Comparison of ENCODE assay signal across 8 cellular contexts in genomic region chr7:6729492-6730342, GRCh38. TPM values are rescaled to one million over a fixed set of nuclear protein-coding genes. Genes with fewer than 3 reads are reported as not detected.
DNase-seq lines count a peak whose midpoint lies in the region; ATAC-seq and TF ChIP-seq lines count a peak whose summit lies in the region.

No MANE protein-coding gene starts in this region.

- no peaks in the 10 kb centered on the region; the same call in 1 of the 2 replicates for H3K36me3 ChIP-seq in GM06990 (ENCODE audit: control insufficient read depth, insufficient read depth, low read length)
- H3K36me3 ChIP-seq in ovary, result no peaks in the 10 kb centered on the region
- H3K36me3 ChIP-seq in thyroid gland, result peaks cover 0 to 4% of the 10 kb centered on the region in 2 donors

- peaks cover 17% of the 10 kb centered on the region for H3K4me1 Mint-ChIP-seq in HFFc6 (ENCODE audit: low read depth)
- peaks cover 13% of the 10 kb centered on the region for H3K4me1 Mint-ChIP-seq in activated naive CD8-positive, alpha-beta T cell treated with anti-CD3 and anti-CD28 coated beads for 36 hours

- peak; percentile 3 for TF ChIP-seq CTCF in GM06990 (IDR thresholded peaks at IDR 0.05; ENCODE audit: insufficient read depth, low read length, poor library complexity, severe bottlenecking)
- TF ChIP-seq CTCF in HFFc6 (IDR thresholded peaks at IDR 0.05), result peak; percentile 22; the same call in 1 of the 2 replicates
- peak in 1 of 3 donors; percentile 14 for TF ChIP-seq CTCF in ovary (IDR thresholded peaks at IDR 0.05)
- TF ChIP-seq CTCF in thyroid gland (IDR thresholded peaks at IDR 0.05), result peak in 1 of 6 experiments; percentile 23

- intact Hi-C loops in Right ventricle myocardium inferior (cut with DNase I) (no loop called here), ovary (cut with DNase I) (no loop called here), thyroid gland (cut with DNase I) (no loop called here)

- H3K4me3 ChIP-seq in GM06990 (replicated peaks; ENCODE audit: low read depth, low read length), result peak overlapping the region; percentile 88
- peak overlapping the region; percentile 95 for H3K4me3 ChIP-seq in ovary
- H3K4me3 ChIP-seq in thyroid gland (replicated peaks in 1 of 3), result peak overlapping the region; percentile 35 to 95 (median 81)

- H3K27ac ChIP-seq in ovary, result peak overlapping the region; percentile 34 to 60
- H3K27ac ChIP-seq in thyroid gland, result peak overlapping the region; percentile 34 to 75 (median 66)

- H3K27me3 Mint-ChIP-seq in HFFc6 (ENCODE audit: insufficient read depth), result no peaks in the 10 kb centered on the region
- no peaks in the 10 kb centered on the region for H3K27me3 Mint-ChIP-seq in activated naive CD8-positive, alpha-beta T cell treated with anti-CD3 and anti-CD28 coated beads for 36 hours

- TF ChIP-seq EP300 in ovary (IDR thresholded peaks at IDR 0.05), result no peak

- H3K4me3 Mint-ChIP-seq in HFFc6, result peak overlapping the region; percentile 97
- H3K4me3 Mint-ChIP-seq in activated naive CD8-positive, alpha-beta T cell treated with anti-CD3 and anti-CD28 coated beads for 36 hours, result peak overlapping the region; percentile 88

- H3K36me3 Mint-ChIP-seq in HFFc6 (ENCODE audit: low read depth), result peaks cover 23% of the 10 kb centered on the region
- H3K36me3 Mint-ChIP-seq in activated naive CD8-positive, alpha-beta T cell treated with anti-CD3 and anti-CD28 coated beads for 36 hours, result peaks cover 34% of the 10 kb centered on the region

- H3K4me1 ChIP-seq in ovary (ENCODE audit: insufficient read depth), result no peaks in the 10 kb centered on the region
- peaks cover 5 to 10% of the 10 kb centered on the region in 2 donors for H3K4me1 ChIP-seq in thyroid gland

- TF ChIP-seq POLR2A in ovary (IDR thresholded peaks at IDR 0.05) (no peak), thyroid gland (IDR thresholded peaks at IDR 0.05) (peak in 1 of 2 donors; percentile 65)

- ATAC-seq in SK-N-SH treated with all-trans-retinoic acid at 6 μM for 48 hours (peak; percentile 99), Right ventricle myocardium inferior (peak; percentile 100)

- peak overlapping the region; percentile 95 for H3K27ac Mint-ChIP-seq in HFFc6
- peak overlapping the region; percentile 89 for H3K27ac Mint-ChIP-seq in activated naive CD8-positive, alpha-beta T cell treated with anti-CD3 and anti-CD28 coated beads for 36 hours

- no peaks in the 10 kb centered on the region; the same call in 1 of the 2 replicates for H3K9me3 Mint-ChIP-seq in HFFc6
- peaks cover 6% of the 10 kb centered on the region for H3K9me3 Mint-ChIP-seq in activated naive CD8-positive, alpha-beta T cell treated with anti-CD3 and anti-CD28 coated beads for 36 hours

- peak; percentile 96 for DNase-seq in GM06990 (ENCODE audit: extremely low read depth, insufficient read length)
- DNase-seq in HFFc6, result peak; percentile 81
- DNase-seq in NAMALWA (ENCODE audit: low spot score), result peak; percentile 94
- DNase-seq in activated naive CD8-positive, alpha-beta T cell treated with anti-CD3 and anti-CD28 coated beads for 36 hours, result peak; percentile 87
- DNase-seq in Right ventricle myocardium inferior (ENCODE audit: missing footprints), result peak; percentile 97
- peak; percentile 89 to 93 (median 89) for DNase-seq in ovary
- peak; percentile 94 to 97 for DNase-seq in thyroid gland

- 1 to 2% (median 2%) methylated on average over 57 to 66 of the region's 66 CpGs for WGBS in ovary, 3 donors
- WGBS in thyroid gland, 2 donors, result 1% methylated on average over 24 of the region's 66 CpGs

- H3K9me3 ChIP-seq in ovary (no peaks in the 10 kb centered on the region), thyroid gland (no peaks in the 10 kb centered on the region)

- H3K27me3 ChIP-seq in GM06990 (replicated peaks; ENCODE audit: control insufficient read depth, insufficient read depth, low read length) (no peaks in the 10 kb centered on the region), ovary (no peaks in the 10 kb centered on the region), thyroid gland (no peaks in the 10 kb centered on the region)

TF ChIP-seq in SK-N-SH treated with all-trans-retinoic acid at 6 μM for 48 hours, 23 proteins besides CTCF, POLR2A, EP300 and RAD21 (continues in another document):
- no peak for TF ChIP-seq TOX (CRISPR knock-in tag; IDR thresholded peaks at IDR 0.05; ENCODE audit: borderline replicate concordance)
- peak; percentile 43; the same call in 1 of the 2 replicates for TF ChIP-seq CSDC2 (CRISPR knock-in tag; IDR thresholded peaks at IDR 0.05)
- TF ChIP-seq CREB5 (CRISPR knock-in tag; IDR thresholded peaks at IDR 0.05; ENCODE audit: low read depth), result no peak
- TF ChIP-seq TSHZ2 (CRISPR knock-in tag; IDR thresholded peaks at IDR 0.05), result peak; percentile 44
- no peak for TF ChIP-seq ARNTL (CRISPR knock-in tag; IDR thresholded peaks at IDR 0.05; ENCODE audit: borderline replicate concordance, low read depth)
- TF ChIP-seq CSRNP3 (CRISPR knock-in tag; IDR thresholded peaks at IDR 0.05), result no peak
- no peak for TF ChIP-seq PPARA (CRISPR knock-in tag; IDR thresholded peaks at IDR 0.05; ENCODE audit: borderline replicate concordance)
- peak; percentile 92 for TF ChIP-seq ZFP3 (CRISPR knock-in tag; IDR thresholded peaks at IDR 0.05)

RNA-seq across cellular contexts. Expression of gene ZNF12, which starts 23.0 kb away (rescaled TPM):
- total RNA-seq in HFFc6 (2021; fragmentation: NEBNext Ultra II Directional; extraction: Animal tissue kit (Norgen Biotek cat#: 25700)), result 10 to 100 TPM; 12.7 to 15.1 (median 13.9) TPM
- 10 to 100 TPM; 17.2 to 18.2 TPM for total RNA-seq in activated naive CD8-positive, alpha-beta T cell treated with anti-CD3 and anti-CD28 coated beads for 36 hours
- total RNA-seq in Right ventricle myocardium inferior, result 13.2 TPM
- total RNA-seq in ovary, result 10 to 100 TPM; 17.0 to 33.7 (median 29.0) TPM
- polyA plus RNA-seq in ovary, result 10 to 100 TPM; 14.1 to 14.9 TPM
- total RNA-seq in thyroid gland, result 10 to 100 TPM; 29.2 to 43.9 (median 31.4) TPM

RNA-seq across cellular contexts. Expression of gene RSPH10B2, which starts 24.2 kb away (rescaled TPM):
- not detected for total RNA-seq in HFFc6 (2021; fragmentation: NEBNext Ultra II Directional; extraction: Animal tissue kit (Norgen Biotek cat#: 25700))
- total RNA-seq in activated naive CD8-positive, alpha-beta T cell treated with anti-CD3 and anti-CD28 coated beads for 36 hours, result under 1 TPM in 1 of 2 experiments, not detected in 1; 0.32 TPM
- total RNA-seq in Right ventricle myocardium inferior, result not detected
- 10 to 100 TPM in 1 of 7 donors, 1 to 10 TPM in 1, under 1 TPM in 3, not detected in 2; 0.28 to 14.7 (median 0.79) TPM for total RNA-seq in ovary
- polyA plus RNA-seq in ovary, result under 1 TPM; 0.07 to 0.19 TPM
- total RNA-seq in thyroid gland, result 1 to 10 TPM in 1 of 4 donors, under 1 TPM in 2, not detected in 1; 0.21 to 2.6 (median 0.27) TPM

Comparison
In these comparisons a context has a peak if more than half of its experiments do, and no peak if none do; other contexts are left out.
1. Peak in every context shown above with its lines: DNase-seq, ATAC-seq, H3K4me3 ChIP-seq and H3K27ac ChIP-seq.